15 cellular contexts compared by ENCODE assay signal in the genomic region with DNA sequence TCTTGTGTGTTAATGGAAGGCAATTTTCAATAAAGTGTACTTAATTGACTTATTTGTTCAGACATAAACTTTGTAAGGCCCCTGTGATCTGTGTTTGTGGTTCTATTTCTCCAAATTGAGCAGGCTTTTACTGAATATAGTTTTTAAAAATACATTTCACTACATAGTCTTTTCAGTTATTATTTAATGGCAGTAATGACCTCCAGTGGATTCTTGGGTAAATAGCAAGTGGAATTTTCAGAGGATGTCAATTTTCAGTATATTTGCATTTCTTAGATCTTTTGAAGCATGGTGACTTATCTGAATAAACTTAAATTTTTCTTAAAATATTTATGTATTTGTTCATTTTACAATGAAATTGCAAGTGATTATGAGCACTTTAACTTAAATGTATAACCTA.
DNase-seq lines count a peak whose midpoint lies in the region; ATAC-seq and TF ChIP-seq lines count a peak whose summit lies in the region.
"Had no signal": no experiment of that assay in that cellular context is flagged by ENCODE, and none has a peak within 500 bp of the region (broad histone marks: within the 10 kb centered on the region; RNA-seq: fewer than 3 reads in every experiment).

No MANE protein-coding gene starts in this region.

- POLR2A ChIA-PET in PC-3 (lab: Charles Lee; ENCODE audit: unreplicated experiment): no interaction called here

- H3K27ac ChIP-seq in PC-3 (ENCODE audit: low read length): no peak overlapping the region

- H3K79me2 ChIP-seq in PC-3 (ENCODE audit: low read length): no peaks in the 10 kb centered on the region

- intact Hi-C loops in PC-3 (cut with micrococcal nuclease): loop anchor here (1.0 to 5.0 kb wide), 3 partner anchors 93 to 625 kb away; no protein-coding TSS in a partner anchor

- H3K36me3 ChIP-seq in PC-3 (ENCODE audit: low read depth, low read length): no peaks in the 10 kb centered on the region

- ATAC-seq in PC-3 (peak; percentile 43; the same call in 1 of the 2 replicates), HG02763 (IDR thresholded peaks at IDR 0.05; ENCODE audit: unreplicated experiment) (no peak)
- ATAC-seq: stimulated activated effector memory CD8-positive, alpha-beta T cell treated with anti-CD3 and anti-CD28 coated beads, Interleukin-12 subunit alpha, Interleukin-12 subunit beta, amount 100 ng/mL, for 72 hours; T-cell had no signal

- H3K4me2 ChIP-seq in PC-3 (ENCODE audit: low read length): no peak overlapping the region

- peak; percentile 45; the same call in 1 of the 2 replicates for TF ChIP-seq CTCF in PC-3 (conservative IDR thresholded peaks at IDR 0.05; ENCODE audit: low read depth, low read length)
- TF ChIP-seq CTCF in epithelial cell of proximal tubule (conservative IDR thresholded peaks at IDR 0.05; ENCODE audit: low read depth, low read length): peak; percentile 36

- no peaks in the 10 kb centered on the region for H3F3A ChIP-seq in PC-3 (ENCODE audit: low read length, unreplicated experiment)

- H2AFZ ChIP-seq in PC-3 (ENCODE audit: low read length): no peak overlapping the region

- CTCF ChIA-PET in PC-3 (lab: Charles Lee): no interaction called here

- no peaks in the 10 kb centered on the region for H3K9me2 ChIP-seq in PC-3 (replicated peaks; ENCODE audit: low read length)

- no peaks in the 10 kb centered on the region for H3K4me1 ChIP-seq in PC-3 (ENCODE audit: insufficient read depth, low read length)

- H3K4me3 ChIP-seq in PC-3 (ENCODE audit: low read length) (no peak overlapping the region), epithelial cell of proximal tubule (ENCODE audit: low read depth, low read length) (no peak overlapping the region)

- no peaks in the 10 kb centered on the region for H3K27me3 ChIP-seq in PC-3 (ENCODE audit: low read length)

- DNase-seq in SIG-M5 treated with dmso at 0.1 percent for 504 hours (lab: John Stamatoyannopoulos, UW; ENCODE audit: unreplicated experiment): peak; percentile 3
- DNase-seq in SIG-M5 (lab: John Stamatoyannopoulos, UW): no peak
- peak; percentile 19 for DNase-seq in PC-3
- DNase-seq in epithelial cell of proximal tubule (ENCODE audit: low read depth): no peak
- no peak for DNase-seq in AG20443 (ENCODE audit: low spot score)
- DNase-seq in EL: no peak
- DNase-seq in NCI-H2029 (lab: John Stamatoyannopoulos, UW): no peak
- DNase-seq: activated CD4-positive, alpha-beta T cell treated with anti-CD3 and anti-CD28 coated beads for 48 hours; amniotic stem cell; glutamatergic neuron; NK-92 treated with Interleukin-12 subunit alpha and Interleukin-12 subunit beta, amount 100 ng/mL, for 24 hours; stimulated activated CD4-positive, alpha-beta T cell treated with anti-CD3 and anti-CD28 coated beads, Interleukin-2, amount 100 ng/mL, for 48 hours; T-cell had no signal

- no peaks in the 10 kb centered on the region for H4K20me1 ChIP-seq in PC-3 (ENCODE audit: low read length)

- no peaks in the 10 kb centered on the region for H3K9me3 ChIP-seq in PC-3 (ENCODE audit: low read length)

- no TSS peak for BruUV-seq in PC-3 (replicated peaks; lab: Mats Ljungman, UMichigan)

- no peak overlapping the region for H3K9ac ChIP-seq in PC-3 (ENCODE audit: low read length)

Comparison
In these comparisons a context has a peak if more than half of its experiments do, and no peak if none do; other contexts are left out.
1. DNase-seq: peak in SIG-M5 treated with dmso at 0.1 percent for 504 hours (single experiment) and PC-3 (single experiment); none in SIG-M5 (single experiment), epithelial cell of proximal tubule (single experiment), AG20443 (single experiment), EL (single experiment) and NCI-H2029 (single experiment).